In the genomic region with DNA sequence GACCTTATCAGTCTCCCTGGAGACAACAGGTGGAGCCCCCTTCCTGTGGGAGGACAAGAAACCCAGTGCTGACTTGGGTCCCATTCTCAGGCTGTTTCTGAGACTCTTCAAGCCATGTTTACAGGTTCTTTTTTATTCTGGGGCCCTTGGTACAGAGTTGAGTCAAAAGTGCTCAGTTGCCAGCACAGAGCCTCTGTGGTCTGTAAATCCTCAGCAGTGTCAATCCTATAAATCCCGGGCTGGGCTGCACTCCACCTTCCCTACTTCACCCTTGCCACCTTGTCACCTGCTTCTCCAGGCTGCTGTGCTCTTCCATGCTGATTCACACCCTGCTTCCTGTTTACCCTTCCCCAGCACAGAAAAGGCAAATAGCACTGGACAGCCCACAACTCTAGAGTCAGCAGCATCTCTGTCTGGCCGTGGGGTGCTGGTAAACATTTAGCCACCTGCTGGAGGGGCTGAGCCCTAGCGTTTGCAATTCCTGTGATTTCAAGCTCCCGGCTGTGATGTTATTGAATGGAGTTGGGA, we compare ENCODE assay signal across 7 cellular contexts.
DNase-seq lines count a peak whose midpoint lies in the region; ATAC-seq and TF ChIP-seq lines count a peak whose summit lies in the region.

No MANE protein-coding gene starts in this region.

- POLR2A ChIA-PET in CD8-positive, alpha-beta T cell (lab: Charles Lee), result no interaction called here

- H3K27ac ChIP-seq in left lung (no peak overlapping the region), tibial nerve (no peak overlapping the region)
- no peak overlapping the region for H3K27ac ChIP-seq in CD8-positive, alpha-beta T cell (ENCODE audit: low read depth, low read length)

- H3K9me3 Mint-ChIP-seq in CD8-positive, alpha-beta T cell, result no peaks in the 10 kb centered on the region

- H3K27ac Mint-ChIP-seq in CD8-positive, alpha-beta T cell, result no peak overlapping the region

- H3K4me1 Mint-ChIP-seq in CD8-positive, alpha-beta T cell (ENCODE audit: low read depth), result no peaks in the 10 kb centered on the region

- no peak overlapping the region for H3K4me3 ChIP-seq in left lung
- H3K4me3 ChIP-seq in tibial nerve, result no peak overlapping the region
- no peak overlapping the region for H3K4me3 ChIP-seq in CD8-positive, alpha-beta T cell (ENCODE audit: low read depth, low read length)

- CTCF ChIA-PET in CD8-positive, alpha-beta T cell (lab: Charles Lee), result interaction anchor here (1.2 kb wide), 1 partner anchor 22 kb away, joined by 3 read pairs; no protein-coding TSS in a partner anchor

- H3K27me3 ChIP-seq in left lung (no peaks in the 10 kb centered on the region), tibial nerve (no peaks in the 10 kb centered on the region)
- no peaks in the 10 kb centered on the region for H3K27me3 ChIP-seq in CD8-positive, alpha-beta T cell (ENCODE audit: insufficient read depth, low read length)

- peak; percentile 48 for DNase-seq in RPMI8226
- DNase-seq in left lung, result no peak
- no peak for DNase-seq in tibial nerve (ENCODE audit: low spot score in 2 of 2)
- no peak for DNase-seq in CD8-positive, alpha-beta T cell
- DNase-seq in COLO829 (ENCODE audit: low spot score), result no peak

- TF ChIP-seq CTCF in left lung (IDR thresholded peaks at IDR 0.05) (no peak), tibial nerve (IDR thresholded peaks at IDR 0.05) (no peak)
- TF ChIP-seq CTCF in CD8-positive, alpha-beta T cell (IDR thresholded peaks at IDR 0.05), result no peak

- peaks cover 5% of the 10 kb centered on the region for H3K27me3 Mint-ChIP-seq in CD8-positive, alpha-beta T cell (ENCODE audit: low read depth)

- no peak overlapping the region for H3K4me3 Mint-ChIP-seq in CD8-positive, alpha-beta T cell

- no peaks in the 10 kb centered on the region for H3K36me3 Mint-ChIP-seq in CD8-positive, alpha-beta T cell

- H3K4me1 ChIP-seq in left lung, result no peaks in the 10 kb centered on the region
- H3K4me1 ChIP-seq in tibial nerve, result no peaks in the 10 kb centered on the region
- H3K4me1 ChIP-seq in CD8-positive, alpha-beta T cell (ENCODE audit: insufficient read depth, low read length), result no peaks in the 10 kb centered on the region

- H3K9me3 ChIP-seq in left lung (no peaks in the 10 kb centered on the region), tibial nerve (no peaks in the 10 kb centered on the region)
- no peaks in the 10 kb centered on the region for H3K9me3 ChIP-seq in CD8-positive, alpha-beta T cell (ENCODE audit: low read length)

- H3K36me3 ChIP-seq in left lung, result no peaks in the 10 kb centered on the region
- H3K36me3 ChIP-seq in tibial nerve, result no peaks in the 10 kb centered on the region
- H3K36me3 ChIP-seq in CD8-positive, alpha-beta T cell (ENCODE audit: insufficient read depth, low read length), result no peaks in the 10 kb centered on the region

- peak; percentile 69 for ATAC-seq in GM18511 (IDR thresholded peaks at IDR 0.05; ENCODE audit: unreplicated experiment)
- ATAC-seq in HG02938 (IDR thresholded peaks at IDR 0.05; ENCODE audit: unreplicated experiment), result peak; percentile 75
- ATAC-seq in left lung, result peak; percentile 26
- ATAC-seq in CD8-positive, alpha-beta T cell, result no peak

- TF ChIP-seq POLR2A in tibial nerve (IDR thresholded peaks at IDR 0.05), result no peak

- intact Hi-C loops in left lung (cut with DNase I), result no loop called here
- intact Hi-C loops in CD8-positive, alpha-beta T cell (cut with DNase I, micrococcal nuclease), result loop anchor here in 1 of 2 experiments (5.0 kb wide), 1 partner anchor 857 kb away; no protein-coding TSS in a partner anchor

- TF ChIP-seq EP300 in tibial nerve (IDR thresholded peaks at IDR 0.05), result no peak

- 25 to 34% methylated on average over 4 of the region's 4 CpGs for WGBS in tibial nerve, 2 donors
